ENCODE assay signal across 18 cellular contexts in genomic region chr18:50817898-50818250, GRCh38. TPM values are rescaled to one million over a fixed set of nuclear protein-coding genes. Genes with fewer than 3 reads are reported as not detected.
DNase-seq lines count a peak whose midpoint lies in the region; FAIRE-seq and TF ChIP-seq lines count a peak whose summit lies in the region.
"Had no signal": no experiment of that assay in that cellular context is flagged by ENCODE, and none has a peak within 500 bp of the region (broad histone marks: within the 10 kb centered on the region; RNA-seq: fewer than 3 reads in every experiment).

No MANE protein-coding gene starts in this region.

- H3K4me1 ChIP-seq in OCI-LY7 (ENCODE audit: insufficient read depth, low read length, poor library complexity, severe bottlenecking) (peaks cover 46% of the 10 kb centered on the region), H1 (replicated peaks in 1 of 4; ENCODE audit: control insufficient read depth in 3 of 4, insufficient read depth in 4 of 4, low read length in 3 of 4) (peaks cover 3 to 12% (median 7%) of the 10 kb centered on the region in 4 experiments; a peak in 6 of 7 replicates), mesenchymal stem cell (ENCODE audit: control insufficient read depth, insufficient read depth, low read depth, low read length) (peaks cover 8% of the 10 kb centered on the region), vagina (peaks cover 20% of the 10 kb centered on the region)

- H3K36me3 ChIP-seq in OCI-LY7 (ENCODE audit: insufficient read depth, low read length): no peaks in the 10 kb centered on the region
- no peaks in the 10 kb centered on the region for H3K36me3 ChIP-seq in H1 (ENCODE audit: control insufficient read depth in 2 of 4, insufficient read depth in 4 of 4, low read length in 3 of 4)
- no peaks in the 10 kb centered on the region for H3K36me3 ChIP-seq in mesenchymal stem cell (ENCODE audit: control insufficient read depth in 1 of 2, insufficient read depth in 2 of 2, low read depth in 1 of 2, low read length in 2 of 2)
- no peaks in the 10 kb centered on the region for H3K36me3 ChIP-seq in vagina
- H3K36me3 ChIP-seq: MG63 had no signal

- TF ChIP-seq CTCF in OCI-LY7 (conservative IDR thresholded peaks at IDR 0.05; ENCODE audit: low read length): no peak
- no peak for TF ChIP-seq CTCF in H1 (IDR thresholded peaks at IDR 0.05; ENCODE audit: control extremely low read depth in 1 of 3, insufficient read depth in 1 of 3, low read depth in 1 of 3, low read length in 3 of 3)
- no peak for TF ChIP-seq CTCF in vagina (IDR thresholded peaks at IDR 0.05)

- H2BK12ac ChIP-seq in H1 (ENCODE audit: low read depth, low read length) (0 out of 2 replicates have a peak overlapping the region, but pooled peaks have one; percentile 1), mesenchymal stem cell (ENCODE audit: low read length in 2 of 2) (no peak overlapping the region)

- DNase-seq in OCI-LY7 (ENCODE audit: low spot score) (no peak), H1 (ENCODE audit: low read depth in 1 of 2, low spot score in 2 of 2) (no peak), mesenchymal stem cell (no peak), vagina (ENCODE audit: extremely low spot score in 2 of 2) (no peak)
- no peak for DNase-seq in stimulated activated naive CD4-positive, alpha-beta T cell (lab: John Stamatoyannopoulos, UW)
- DNase-seq in activated effector memory CD4-positive, alpha-beta T cell treated with Interleukin-2 at 50 U/mL for 16 hours: no peak
- DNase-seq in stimulated activated CD4-positive, alpha-beta T cell treated with anti-CD3 and anti-CD28 coated beads, Interleukin-4, amount 100 ng/mL, for 24 hours: no peak
- DNase-seq: activated CD4-positive, alpha-beta T cell treated with anti-CD3 and anti-CD28 coated beads for 1 hour; activated CD8-positive, alpha-beta memory T cell treated with anti-CD3 and anti-CD28 coated beads, Interleukin-2, amount 50 U/mL, for 48 hours; activated naive CD4-positive, alpha-beta T cell treated with anti-CD3 and anti-CD28 coated beads, Interleukin-2, amount 50 U/mL, for 16 hours; erythroblast; MG63; NCI-H2029 treated with DMSO at 0.1 percent for 48 hours; NCI-H748 treated with DMSO at 0.1 percent for 48 hours had no signal

- H3K9ac ChIP-seq in H1 (replicated peaks in 1 of 4; ENCODE audit: extremely low read depth in 1 of 4, low read depth in 3 of 4, low read length in 3 of 4) (no peak overlapping the region), mesenchymal stem cell (ENCODE audit: low read length) (peak overlapping the region; percentile 17)

- FAIRE-seq in H1 (lab: Jason Lieb, UNC): no peak
- FAIRE-seq: G401.6 had no signal

- H2BK5ac ChIP-seq in H1 (ENCODE audit: low read depth, low read length): no peak overlapping the region
- no peak overlapping the region for H2BK5ac ChIP-seq in mesenchymal stem cell (ENCODE audit: low read depth, low read length, poor library complexity, severe bottlenecking)

- no peaks in the 10 kb centered on the region for H4K20me1 ChIP-seq in OCI-LY7 (ENCODE audit: insufficient read depth, low read length)
- H4K20me1 ChIP-seq in H1 (replicated peaks in 1 of 2; ENCODE audit: control insufficient read depth in 1 of 2, insufficient read depth in 2 of 2, low read length in 2 of 2): no peaks in the 10 kb centered on the region

- H2BK120ac ChIP-seq in H1 (replicated peaks; ENCODE audit: low read depth, low read length) (no peak overlapping the region), mesenchymal stem cell (ENCODE audit: low read depth, low read length) (no peak overlapping the region)

- no peak overlapping the region for H4K8ac ChIP-seq in H1 (ENCODE audit: extremely low read depth, insufficient read depth, low read length)
- H4K8ac ChIP-seq in mesenchymal stem cell (ENCODE audit: low read length): no peak overlapping the region

- H2AK5ac ChIP-seq in H1 (ENCODE audit: low read depth, low read length) (no peak overlapping the region), mesenchymal stem cell (ENCODE audit: low read length, severe bottlenecking) (no peak overlapping the region)

- H3K18ac ChIP-seq in H1 (ENCODE audit: extremely low read depth, low read length) (no peak overlapping the region), mesenchymal stem cell (ENCODE audit: low read depth in 1 of 2, low read length in 2 of 2) (no peak overlapping the region)

- TF ChIP-seq POLR2A in H1 (IDR thresholded peaks at IDR 0.05; ENCODE audit: control extremely low read depth in 1 of 2, low read depth in 2 of 2, low read length in 2 of 2) (no peak), vagina (IDR thresholded peaks at IDR 0.05) (no peak)

- H2AFZ ChIP-seq in OCI-LY7 (ENCODE audit: low read length): no peak overlapping the region
- H2AFZ ChIP-seq in H1 (ENCODE audit: low read length): peak overlapping the region; percentile 68
- no peak overlapping the region for H2AFZ ChIP-seq in mesenchymal stem cell (ENCODE audit: low read depth, low read length)

- no peak overlapping the region for H4K5ac ChIP-seq in H1 (ENCODE audit: insufficient read length, low read depth, low read length)

- H3K23me2 ChIP-seq in H1 (ENCODE audit: low read depth, low read length): peaks cover 7% of the 10 kb centered on the region; the same call in 1 of the 2 replicates

- TF ChIP-seq RAD21 in H1 (IDR thresholded peaks at IDR 0.05 in 1 of 2, conservative IDR thresholded peaks at IDR 0.05 in 1 of 2; ENCODE audit: low read depth in 2 of 2, low read length in 2 of 2): no peak

- no peaks in the 10 kb centered on the region for H3K9me2 ChIP-seq in OCI-LY7 (ENCODE audit: insufficient read depth, low read length)

- CTCF ChIA-PET in OCI-LY7 (lab: Charles Lee; ENCODE audit: unreplicated experiment): no interaction called here
- CTCF ChIA-PET in H1 (lab: Charles Lee; ENCODE audit: partially characterized antibody): interaction anchor here (0.6 to 4.5 kb wide), 11 partner anchors 13 to 292 kb away, joined by 3 to 16 read pairs (median 4); partner anchors contain the start of gene ELAC1

- H3K27me3 ChIP-seq in H1 (replicated peaks in 1 of 4; ENCODE audit: control insufficient read depth in 3 of 4, extremely low read depth in 1 of 4, insufficient read depth in 3 of 4, low read length in 3 of 4) (no peaks in the 10 kb centered on the region), mesenchymal stem cell (ENCODE audit: control insufficient read depth in 1 of 2, insufficient read depth in 1 of 2, low read length in 2 of 2) (no peaks in the 10 kb centered on the region), vagina (no peaks in the 10 kb centered on the region)
- H3K27me3 ChIP-seq: MG63 had no signal

- intact Hi-C loops in OCI-LY7 (cut with micrococcal nuclease; ENCODE audit: unreplicated experiment) (no loop called here), vagina (cut with DNase I) (no loop called here)

- no peaks in the 10 kb centered on the region for H3K79me1 ChIP-seq in H1 (ENCODE audit: low read depth, low read length)
- H3K79me1 ChIP-seq in mesenchymal stem cell (replicated peaks; ENCODE audit: low read length, poor library complexity, severe bottlenecking): no peaks in the 10 kb centered on the region

- no peak overlapping the region for H2BK15ac ChIP-seq in H1 (ENCODE audit: low read length)
- H2BK15ac ChIP-seq in mesenchymal stem cell (ENCODE audit: low read depth, poor library complexity, severe bottlenecking): no peak overlapping the region

- H3K23ac ChIP-seq in H1 (ENCODE audit: insufficient read length): no peak overlapping the region
- H3K23ac ChIP-seq in mesenchymal stem cell (ENCODE audit: low read length in 2 of 2): no peak overlapping the region

- H3K4me3 ChIP-seq in OCI-LY7 (ENCODE audit: low read depth, low read length, poor library complexity, severe bottlenecking) (no peak overlapping the region), H1 (ENCODE audit: extremely low read depth in 1 of 4, insufficient read depth in 2 of 4, low read depth in 3 of 4, low read length in 4 of 4) (no peak overlapping the region), mesenchymal stem cell (ENCODE audit: insufficient read depth in 1 of 2, low read depth in 1 of 2, low read length in 2 of 2) (no peak overlapping the region), vagina (no peak overlapping the region)
- H3K4me3 ChIP-seq: MG63, smooth muscle cell had no signal

- H3K56ac ChIP-seq in H1 (replicated peaks; ENCODE audit: insufficient read length, low read depth, low read length): no peak overlapping the region

- no peak overlapping the region for H2BK20ac ChIP-seq in H1 (ENCODE audit: low read length)

- H3K4me2 ChIP-seq in OCI-LY7 (ENCODE audit: low read length): 0 out of 2 replicates have a peak overlapping the region, but pooled peaks have one; percentile 9
- no peak overlapping the region for H3K4me2 ChIP-seq in H1 (ENCODE audit: insufficient read depth in 1 of 2, low read depth in 2 of 2, low read length in 2 of 2)
- no peak overlapping the region for H3K4me2 ChIP-seq in mesenchymal stem cell (ENCODE audit: low read length, poor library complexity, severe bottlenecking)
- H3K4me2 ChIP-seq: smooth muscle cell had no signal

- BruUV-seq in OCI-LY7 (replicated peaks; lab: Mats Ljungman, UMichigan): no TSS peak

- no peak overlapping the region for H4K91ac ChIP-seq in H1 (replicated peaks; ENCODE audit: insufficient read length, low read length)
- no peak overlapping the region for H4K91ac ChIP-seq in mesenchymal stem cell (ENCODE audit: low read length)

- TF ChIP-seq EP300 in H1 (IDR thresholded peaks at IDR 0.05; ENCODE audit: borderline replicate concordance in 1 of 2, low read depth in 2 of 2, low read length in 2 of 2): no peak

- H3K4ac ChIP-seq in H1 (replicated peaks; ENCODE audit: insufficient read length, low read depth, low read length) (no peak overlapping the region), mesenchymal stem cell (ENCODE audit: low read depth in 1 of 2, low read length in 2 of 2) (no peak overlapping the region)

- no peaks in the 10 kb centered on the region for H3K79me2 ChIP-seq in OCI-LY7 (ENCODE audit: insufficient read depth, low read depth, low read length)
- no peaks in the 10 kb centered on the region for H3K79me2 ChIP-seq in H1 (ENCODE audit: control insufficient read depth in 1 of 2, insufficient read depth in 2 of 2, low read length in 2 of 2)

- H3K9me3 ChIP-seq in OCI-LY7 (ENCODE audit: low read length) (no peaks in the 10 kb centered on the region), H1 (ENCODE audit: insufficient read depth in 2 of 2, low read depth in 1 of 2, low read length in 1 of 2) (no peaks in the 10 kb centered on the region), mesenchymal stem cell (ENCODE audit: control insufficient read depth, low read length) (no peaks in the 10 kb centered on the region), vagina (no peaks in the 10 kb centered on the region)
- H3K9me3 ChIP-seq: MG63 had no signal

- POLR2A ChIA-PET in OCI-LY7 (lab: Charles Lee) (no interaction called here), H1 (lab: Charles Lee; ENCODE audit: partially characterized antibody) (interaction anchor here (0.9 kb wide), 1 partner anchor 151 kb away, joined by 3 read pairs; no protein-coding TSS in a partner anchor)

- H3K27ac ChIP-seq in OCI-LY7 (ENCODE audit: low read depth, low read length, poor library complexity, severe bottlenecking) (no peak overlapping the region), H1 (ENCODE audit: low read depth, low read length) (no peak overlapping the region), mesenchymal stem cell (ENCODE audit: low read length, poor library complexity, severe bottlenecking) (no peak overlapping the region), vagina (peak overlapping the region; percentile 30)
- H3K27ac ChIP-seq: RWPE1 had no signal

- H3K14ac ChIP-seq in H1 (ENCODE audit: insufficient read length): no peak overlapping the region
- H3K14ac ChIP-seq in mesenchymal stem cell (ENCODE audit: low read length in 2 of 2): no peak overlapping the region

- 85% methylated on average over 4 of the region's 5 CpGs; no CpG with 5 or more reads in 1 of the 2 experiments for WGBS in H1 (ENCODE audit: extremely low coverage in 1 of 2, insufficient coverage in 1 of 2, insufficient read length in 1 of 2, insufficient replicate concordance in 2 of 2, low coverage in 1 of 2, low lambda C conversion rate in 2 of 2, missing lambda C conversion rate in 1 of 2), 2 experiments
- WGBS in mesenchymal stem cell: 77% methylated on average over 4 of the region's 5 CpGs

RNA-seq across cellular contexts. Expression of gene MRO, which starts 1.9 kb away (rescaled TPM):
- total RNA-seq in OCI-LY7 (2014; rRNA removed; shearing (Covaris generic)): 0.22 and 1.0 TPM in 2 replicates
- total RNA-seq in OCI-LY7 (2022): 0.46 TPM in 2 replicates
- 0.67 and 1.0 TPM in 2 replicates for total RNA-seq in H1 (2021; fragmentation: NEBNext Ultra II Directional; extraction: Animal tissue kit (Norgen Biotek cat#: 25700))
- polyA plus RNA-seq in H1 (2011; rRNA removed): 0.44 and 0.65 TPM in 2 replicates
- 0.59 TPM for polyA plus RNA-seq in H1 (2011; cell fraction: cytosol; rRNA removed)
- 0.46 TPM for polyA plus RNA-seq in H1 (2011; cell fraction: nucleus; rRNA removed)
- polyA plus RNA-seq in H1 (2012, experiment 1 of 2): 0.42 to 2.2 TPM (median 0.77 TPM) in 4 replicates
- polyA plus RNA-seq in H1 (2012, experiment 2 of 2): 0.21 TPM
- polyA plus RNA-seq in H1 (2013, experiment 1 of 2): 1.0 TPM
- 0.77 TPM for polyA plus RNA-seq in H1 (2013, experiment 2 of 2)
- polyA minus RNA-seq in H1 (2011; rRNA and poly(A)+ RNA removed): 0.28 and 1.3 TPM in 2 replicates
- 0.95 TPM for polyA minus RNA-seq in H1 (2011; cell fraction: cytosol; rRNA and poly(A)+ RNA removed)
- 0.50 TPM for polyA minus RNA-seq in H1 (2011; cell fraction: nucleus; rRNA and poly(A)+ RNA removed)
- not detected for polyA plus RNA-seq in mesenchymal stem cell (2013, experiment 1 of 2)
- 0.10 TPM for polyA plus RNA-seq in mesenchymal stem cell (2013, experiment 2 of 2)
- not detected for total RNA-seq in vagina
- total RNA-seq: lung microvascular endothelial cell, smooth muscle cell had no signal
- polyA plus RNA-seq: smooth muscle cell had no signal
